In genomic region chr4:142274137-142274536, GRCh38 we compare ENCODE assay signal across 14 cellular contexts.
DNase-seq lines count a peak whose midpoint lies in the region; ATAC-seq and TF ChIP-seq lines count a peak whose summit lies in the region.
"Had no signal": no experiment of that assay in that cellular context is flagged by ENCODE, and none has a peak within 500 bp of the region (broad histone marks: within the 10 kb centered on the region; RNA-seq: fewer than 3 reads in every experiment).

No MANE protein-coding gene starts in this region.

- peaks cover 58% of the 10 kb centered on the region for H3K4me1 ChIP-seq in foreskin keratinocyte

- no peak for TF ChIP-seq CTCF in AG04450 (IDR thresholded peaks at IDR 0.05; ENCODE audit: low read depth, low read length)
- TF ChIP-seq CTCF in foreskin keratinocyte (conservative IDR thresholded peaks at IDR 0.05): no peak

- H3K36me3 Mint-ChIP-seq in activated naive CD8-positive, alpha-beta T cell treated with anti-CD3 and anti-CD28 coated beads, Interleukin-2, amount 50 U/mL, for 24 hours (ENCODE audit: low read depth): peaks cover 28% of the 10 kb centered on the region
- H3K36me3 Mint-ChIP-seq: CD14-positive monocyte, natural killer cell had no signal

- H3K4me1 Mint-ChIP-seq in activated naive CD8-positive, alpha-beta T cell treated with anti-CD3 and anti-CD28 coated beads, Interleukin-2, amount 50 U/mL, for 24 hours: peaks cover 45% of the 10 kb centered on the region
- H3K4me1 Mint-ChIP-seq: CD14-positive monocyte, natural killer cell had no signal

- H3K4me3 ChIP-seq in AG04450 (ENCODE audit: low read depth, low read length): no peak overlapping the region
- H3K4me3 ChIP-seq: dorsolateral prefrontal cortex had no signal

- no peaks in the 10 kb centered on the region for H3K27me3 ChIP-seq in AG04450 (ENCODE audit: control insufficient read depth, insufficient read depth, low read length)
- H3K27me3 ChIP-seq in foreskin keratinocyte: no peaks in the 10 kb centered on the region
- H3K27me3 ChIP-seq: dorsolateral prefrontal cortex had no signal

- no peak overlapping the region for H3K4me3 Mint-ChIP-seq in activated naive CD8-positive, alpha-beta T cell treated with anti-CD3 and anti-CD28 coated beads, Interleukin-2, amount 50 U/mL, for 24 hours
- H3K4me3 Mint-ChIP-seq: CD14-positive monocyte, natural killer cell had no signal

- no peaks in the 10 kb centered on the region for H3K9me3 ChIP-seq in AG04450 (ENCODE audit: control insufficient read depth, insufficient read depth, low read length)

- peak; percentile 46 for ATAC-seq in activated naive CD8-positive, alpha-beta T cell treated with anti-CD3 and anti-CD28 coated beads, Interleukin-2, amount 50 U/mL, for 24 hours
- ATAC-seq in foreskin keratinocyte (peak; percentile 94), GM21576 (IDR thresholded peaks at IDR 0.05; ENCODE audit: unreplicated experiment) (no peak), HG02759 (IDR thresholded peaks at IDR 0.05; ENCODE audit: unreplicated experiment) (no peak)
- ATAC-seq: left colon, natural killer cell had no signal

- DNase-seq in AG04450 (ENCODE audit: low read depth, low spot score) (peak; percentile 79), HCEC 1CT (peak; percentile 69), foreskin keratinocyte (peak; percentile 61 to 81), AML-193 (lab: John Stamatoyannopoulos, UW) (no peak)
- no peak for DNase-seq in activated naive CD8-positive, alpha-beta T cell treated with anti-CD3 and anti-CD28 coated beads, Interleukin-2, amount 50 U/mL, for 24 hours
- DNase-seq in activated CD8-positive, alpha-beta memory T cell treated with anti-CD3 and anti-CD28 coated beads, Interleukin-2, amount 50 U/mL, for 4 hours: no peak
- DNase-seq: dorsolateral prefrontal cortex; left colon; natural killer cell; stimulated activated naive CD4-positive, alpha-beta T cell treated with Interleukin-2 at 50 U/mL for 16 hours; T-helper 1 cell had no signal

- POLR2A ChIA-PET in AG04450 (lab: Yijun Ruan, JAX): interaction anchor here (0.7 to 1.6 kb wide), 4 partner anchors 9 to 132 kb away, joined by 3 to 6 read pairs (median 5); no protein-coding TSS in a partner anchor

- H3K27ac Mint-ChIP-seq in activated naive CD8-positive, alpha-beta T cell treated with anti-CD3 and anti-CD28 coated beads, Interleukin-2, amount 50 U/mL, for 24 hours: peak overlapping the region; percentile 23
- H3K27ac Mint-ChIP-seq: CD14-positive monocyte, natural killer cell had no signal

- H3K9me3 Mint-ChIP-seq in activated naive CD8-positive, alpha-beta T cell treated with anti-CD3 and anti-CD28 coated beads, Interleukin-2, amount 50 U/mL, for 24 hours: no peaks in the 10 kb centered on the region

- H3K27ac ChIP-seq in AG04450 (ENCODE audit: low read depth, low read length): peak overlapping the region; percentile 59
- H3K27ac ChIP-seq in foreskin keratinocyte: peak overlapping the region; percentile 43
- H3K27ac ChIP-seq: dorsolateral prefrontal cortex had no signal

- CTCF ChIA-PET in AG04450 (lab: Charles Lee): interaction anchor here (0.5 kb wide), 1 partner anchor 57 kb away, joined by 3 read pairs; no protein-coding TSS in a partner anchor

- H3K27me3 Mint-ChIP-seq in activated naive CD8-positive, alpha-beta T cell treated with anti-CD3 and anti-CD28 coated beads, Interleukin-2, amount 50 U/mL, for 24 hours: no peaks in the 10 kb centered on the region

Comparison
In these comparisons a context has a peak if more than half of its experiments do, and no peak if none do; other contexts are left out.
1. DNase-seq: peak in AG04450 (single experiment), HCEC 1CT (single experiment) and foreskin keratinocyte (2 of 2); none in activated naive CD8-positive, alpha-beta T cell treated with anti-CD3 and anti-CD28 coated beads, Interleukin-2, amount 50 U/mL, for 24 hours (single experiment), AML-193 (0 of 2) and activated CD8-positive, alpha-beta memory T cell treated with anti-CD3 and anti-CD28 coated beads, Interleukin-2, amount 50 U/mL, for 4 hours (single experiment).
2. ATAC-seq: peak in activated naive CD8-positive, alpha-beta T cell treated with anti-CD3 and anti-CD28 coated beads, Interleukin-2, amount 50 U/mL, for 24 hours (single experiment) and foreskin keratinocyte (single experiment); none in GM21576 (single experiment) and HG02759 (single experiment).